Comparison of ENCODE assay signal across 9 cellular contexts in the genomic region with DNA sequence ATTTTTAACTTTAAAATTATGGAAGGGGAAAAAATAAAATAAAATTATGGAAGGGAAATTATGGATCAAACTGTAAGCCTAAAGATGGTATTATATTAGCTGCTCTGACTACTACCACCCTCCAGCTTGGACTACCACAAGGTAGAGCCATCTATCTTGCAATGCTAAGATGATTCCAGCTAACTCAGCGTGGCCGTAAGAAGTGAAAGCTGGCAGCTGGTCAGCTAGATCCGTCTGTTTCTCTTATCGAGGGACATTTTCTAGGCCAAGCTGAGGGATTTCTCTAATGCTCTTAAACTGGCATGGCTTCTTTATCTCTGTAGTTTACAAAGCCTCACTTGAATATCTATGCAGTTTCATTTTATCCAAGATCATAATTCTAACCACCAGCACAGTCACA.
DNase-seq lines count a peak whose midpoint lies in the region; ATAC-seq and TF ChIP-seq lines count a peak whose summit lies in the region.
"Had no signal": no experiment of that assay in that cellular context is flagged by ENCODE, and none has a peak within 500 bp of the region (broad histone marks: within the 10 kb centered on the region; RNA-seq: fewer than 3 reads in every experiment).

No MANE protein-coding gene starts in this region.

- intact Hi-C loops in tibial artery (cut with DNase I; ENCODE audit: low total_unique reads), result no loop called here

- no peak for TF ChIP-seq CTCF in tibial artery (IDR thresholded peaks at IDR 0.05)

- TF ChIP-seq POLR2A in erythroblast (IDR thresholded peaks at IDR 0.05; ENCODE audit: low read length), result no peak

- ATAC-seq in HG02798 (IDR thresholded peaks at IDR 0.05; ENCODE audit: poor library complexity, unreplicated experiment) (no peak), HG03521 (IDR thresholded peaks at IDR 0.05; ENCODE audit: unreplicated experiment) (no peak)

- H3K9me3 ChIP-seq in tibial artery, result no peaks in the 10 kb centered on the region

- DNase-seq in NCI-H524 treated with DMSO at 0.1 percent for 48 hours (lab: John Stamatoyannopoulos, UW), result peak; percentile 8
- peak; percentile 4 for DNase-seq in erythroblast (lab: John Stamatoyannopoulos, UW)
- peak; percentile 28 for DNase-seq in midbrain (lab: John Stamatoyannopoulos, UW)
- peak; percentile 50 to 74 for DNase-seq in tibial artery
- DNase-seq in KBM-7, result no peak
- DNase-seq: stimulated activated naive CD4-positive, alpha-beta T cell had no signal

- H3K36me3 ChIP-seq in tibial artery, result peaks cover 0 to under 1% (median 0%) of the 10 kb centered on the region in 3 donors

- peaks cover 0 to 13% (median 4%) of the 10 kb centered on the region in 4 donors for H3K4me1 ChIP-seq in tibial artery

- H3K27ac ChIP-seq in tibial artery, result peak overlapping the region; percentile 26 to 30

- H3K27me3 ChIP-seq in tibial artery, result no peaks in the 10 kb centered on the region

- peak overlapping the region; percentile 10 to 27 for H3K4me3 ChIP-seq in tibial artery
- H3K4me3 ChIP-seq: skin epidermis had no signal

- in situ Hi-C loops in KBM-7 (cut with MboI; ENCODE audit: low pct_unique_long_range_greater_than_20kb, low sequenced_read_pairs), result no loop called here
